19 cellular contexts compared by ENCODE assay signal in genomic region chr2:76867854-76868253, GRCh38.
DNase-seq lines count a peak whose midpoint lies in the region; ATAC-seq, FAIRE-seq and TF ChIP-seq lines count a peak whose summit lies in the region.
"Had no signal": no experiment of that assay in that cellular context is flagged by ENCODE, and none has a peak within 500 bp of the region (broad histone marks: within the 10 kb centered on the region; RNA-seq: fewer than 3 reads in every experiment).

No MANE protein-coding gene starts in this region.

- POLR2A ChIA-PET in SK-N-SH (lab: Yijun Ruan, JAX), result no interaction called here

- H3K9me3 ChIP-seq in SK-N-SH (no peaks in the 10 kb centered on the region), prostate gland (no peaks in the 10 kb centered on the region)
- H3K9me3 ChIP-seq: ascending aorta, left lung, sigmoid colon, uterus had no signal

- peak overlapping the region; percentile 9; the same call in 1 of the 2 replicates for H2AFZ ChIP-seq in SK-N-SH (ENCODE audit: low read depth)

- H3K9ac ChIP-seq in SK-N-SH, result no peak overlapping the region

- H3K36me3 ChIP-seq in SK-N-SH (replicated peaks in 1 of 2; ENCODE audit: control insufficient read depth in 1 of 2, insufficient read depth in 2 of 2, low read length in 1 of 2) (no peaks in the 10 kb centered on the region), brain microvascular endothelial cell (replicated peaks) (no peaks in the 10 kb centered on the region), prostate gland (no peaks in the 10 kb centered on the region)
- H3K36me3 ChIP-seq: ascending aorta, left lung, sigmoid colon, uterus had no signal

- peak; percentile 10 for FAIRE-seq in frontal cortex (lab: Jason Lieb, UNC)

- H3K27me3 ChIP-seq in SK-N-SH (ENCODE audit: insufficient read depth) (no peaks in the 10 kb centered on the region), brain microvascular endothelial cell (replicated peaks) (no peaks in the 10 kb centered on the region), prostate gland (replicated peaks; ENCODE audit: insufficient read depth) (no peaks in the 10 kb centered on the region)
- H3K27me3 ChIP-seq: ascending aorta, left lung, sigmoid colon, uterus had no signal

- no peak for ATAC-seq in SK-N-SH treated with all-trans-retinoic acid at 6 μM for 48 hours
- ATAC-seq: left lung had no signal

- no peaks in the 10 kb centered on the region for H3K9me2 ChIP-seq in SK-N-SH

- WGBS in SK-N-SH (ENCODE audit: low lambda C conversion rate), result 20% methylated on average over 2 of the region's 2 CpGs
- WGBS in prostate gland, result 68% methylated on average over 2 of the region's 2 CpGs

- no peak for TF ChIP-seq EP300 in SK-N-SH (IDR thresholded peaks at IDR 0.05; ENCODE audit: borderline replicate concordance in 1 of 2, low read depth in 1 of 2, low read length in 1 of 2)

- in situ Hi-C loops in brain microvascular endothelial cell (cut with HindIII; ENCODE audit: low pct_ligation_motif_present, low sequenced_read_pairs), result no loop called here

- TF ChIP-seq CTCF in SK-N-SH (IDR thresholded peaks at IDR 0.05) (no peak), brain microvascular endothelial cell (IDR thresholded peaks at IDR 0.05; ENCODE audit: low read depth, low read length, missing control alignments) (no peak), prostate gland (IDR thresholded peaks at IDR 0.05) (no peak)

- CTCF ChIA-PET in SK-N-SH (lab: Yijun Ruan, JAX), result no interaction called here

- H3K4me2 ChIP-seq in SK-N-SH, result no peak overlapping the region

- H3K79me2 ChIP-seq in SK-N-SH (ENCODE audit: insufficient read depth), result no peaks in the 10 kb centered on the region

- H3K4me3 ChIP-seq in SK-N-SH (ENCODE audit: low read depth in 2 of 2, low read length in 1 of 2), result no peak overlapping the region
- no peak overlapping the region for H3K4me3 ChIP-seq in brain microvascular endothelial cell (ENCODE audit: low read depth, low read length)
- no peak overlapping the region for H3K4me3 ChIP-seq in prostate gland
- H3K4me3 ChIP-seq: ascending aorta, left lung, sigmoid colon, uterus had no signal

- H3K27ac ChIP-seq in SK-N-SH (ENCODE audit: low read depth in 2 of 2, low read length in 1 of 2) (no peak overlapping the region; a peak in 1 of 4 replicates), brain microvascular endothelial cell (peak overlapping the region; percentile 35), prostate gland (no peak overlapping the region)
- H3K27ac ChIP-seq: ascending aorta, left lung, sigmoid colon, uterus had no signal

- no peak for TF ChIP-seq POLR2A in prostate gland (IDR thresholded peaks at IDR 0.05)

- DNase-seq in SK-N-SH (no peak), brain microvascular endothelial cell (peak; percentile 46), frontal cortex (ENCODE audit: low spot score in 2 of 2) (no peak), stromal cell of bone marrow (ENCODE audit: low read depth) (peak; percentile 52), prostate gland (ENCODE audit: low spot score) (no peak), DMS 273 (lab: John Stamatoyannopoulos, UW; ENCODE audit: unreplicated experiment) (no peak)
- DNase-seq in stimulated activated CD4-positive, alpha-beta T cell treated with anti-CD3 and anti-CD28 coated beads, Interleukin-4, amount 100 ng/mL, for 4 hours, result no peak
- DNase-seq: 8988T; activated CD4-positive, CD25-positive, alpha-beta regulatory T cell; activated gamma-delta T cell; COR-L47; effector memory CD4-positive, alpha-beta T cell; left lung; NCI-H1105; NCI-H2227 treated with DMSO at 0.1 percent for 48 hours; sigmoid colon; uterus had no signal

- H3F3A ChIP-seq in SK-N-SH (replicated peaks; ENCODE audit: insufficient read depth), result no peaks in the 10 kb centered on the region

- H4K20me1 ChIP-seq in SK-N-SH (ENCODE audit: insufficient read depth), result no peaks in the 10 kb centered on the region

- H3K4me1 ChIP-seq in SK-N-SH (ENCODE audit: control insufficient read depth in 1 of 2, insufficient read depth in 2 of 2, low read depth in 1 of 2, low read length in 1 of 2), result no peaks in the 10 kb centered on the region
- H3K4me1 ChIP-seq in prostate gland (replicated peaks), result no peaks in the 10 kb centered on the region
- H3K4me1 ChIP-seq: ascending aorta, left lung, sigmoid colon, uterus had no signal

- TF ChIP-seq RAD21 in SK-N-SH (IDR thresholded peaks at IDR 0.05; ENCODE audit: low read length), result no peak

- intact Hi-C loops in prostate gland (cut with DNase I), result no loop called here

TF ChIP-seq in SK-N-SH, 30 proteins besides CTCF, POLR2A, EP300 and RAD21 (continues in another document):
- TF ChIP-seq, protein P1, sequence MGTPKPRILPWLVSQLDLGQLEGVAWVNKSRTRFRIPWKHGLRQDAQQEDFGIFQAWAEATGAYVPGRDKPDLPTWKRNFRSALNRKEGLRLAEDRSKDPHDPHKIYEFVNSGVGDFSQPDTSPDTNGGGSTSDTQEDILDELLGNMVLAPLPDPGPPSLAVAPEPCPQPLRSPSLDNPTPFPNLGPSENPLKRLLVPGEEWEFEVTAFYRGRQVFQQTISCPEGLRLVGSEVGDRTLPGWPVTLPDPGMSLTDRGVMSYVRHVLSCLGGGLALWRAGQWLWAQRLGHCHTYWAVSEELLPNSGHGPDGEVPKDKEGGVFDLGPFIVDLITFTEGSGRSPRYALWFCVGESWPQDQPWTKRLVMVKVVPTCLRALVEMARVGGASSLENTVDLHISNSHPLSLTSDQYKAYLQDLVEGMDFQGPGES (IDR thresholded peaks at IDR 0.05; ENCODE audit: low read depth, low read length), result no peak
- TF ChIP-seq RCOR1 (IDR thresholded peaks at IDR 0.05; ENCODE audit: low read length), result no peak
- TF ChIP-seq TAF1 (IDR thresholded peaks at IDR 0.05; ENCODE audit: borderline replicate concordance, low read depth, low read length), result no peak
- TF ChIP-seq MEF2A (IDR thresholded peaks at IDR 0.05; ENCODE audit: borderline replicate concordance, low read depth), result no peak
- TF ChIP-seq PBX3 (IDR thresholded peaks at IDR 0.05), result no peak
- TF ChIP-seq GATA2 (CRISPR knock-in tag; IDR thresholded peaks at IDR 0.05), result no peak
- no peak for TF ChIP-seq TCF12 (IDR thresholded peaks at IDR 0.05)
- TF ChIP-seq FOSL2 (IDR thresholded peaks at IDR 0.05; ENCODE audit: borderline replicate concordance, low read depth), result no peak
- TF ChIP-seq POLR2AphosphoS5 (IDR thresholded peaks at IDR 0.05; ENCODE audit: low read depth, low read length), result no peak
- no peak for TF ChIP-seq YY1 (IDR thresholded peaks at IDR 0.05; ENCODE audit: low read depth)
- no peak for TF ChIP-seq SIN3A (IDR thresholded peaks at IDR 0.05; ENCODE audit: borderline replicate concordance, low read depth, low read length)

TF ChIP-seq in SK-N-SH treated with all-trans-retinoic acid at 6 μM for 48 hours, 23 proteins besides CTCF, POLR2A, EP300 and RAD21 (continues in another document):
- TF ChIP-seq OSR1 (CRISPR knock-in tag; IDR thresholded peaks at IDR 0.05) (no peak), ZNF70 (CRISPR knock-in tag; IDR thresholded peaks at IDR 0.05) (no peak), TOX (CRISPR knock-in tag; IDR thresholded peaks at IDR 0.05; ENCODE audit: borderline replicate concordance) (no peak), ISL1 (CRISPR knock-in tag; IDR thresholded peaks at IDR 0.05) (no peak), CSDC2 (CRISPR knock-in tag; IDR thresholded peaks at IDR 0.05) (no peak), ARNTL (CRISPR knock-in tag; IDR thresholded peaks at IDR 0.05; ENCODE audit: borderline replicate concordance, low read depth) (no peak)
- TF ChIP-seq, protein P2, sequence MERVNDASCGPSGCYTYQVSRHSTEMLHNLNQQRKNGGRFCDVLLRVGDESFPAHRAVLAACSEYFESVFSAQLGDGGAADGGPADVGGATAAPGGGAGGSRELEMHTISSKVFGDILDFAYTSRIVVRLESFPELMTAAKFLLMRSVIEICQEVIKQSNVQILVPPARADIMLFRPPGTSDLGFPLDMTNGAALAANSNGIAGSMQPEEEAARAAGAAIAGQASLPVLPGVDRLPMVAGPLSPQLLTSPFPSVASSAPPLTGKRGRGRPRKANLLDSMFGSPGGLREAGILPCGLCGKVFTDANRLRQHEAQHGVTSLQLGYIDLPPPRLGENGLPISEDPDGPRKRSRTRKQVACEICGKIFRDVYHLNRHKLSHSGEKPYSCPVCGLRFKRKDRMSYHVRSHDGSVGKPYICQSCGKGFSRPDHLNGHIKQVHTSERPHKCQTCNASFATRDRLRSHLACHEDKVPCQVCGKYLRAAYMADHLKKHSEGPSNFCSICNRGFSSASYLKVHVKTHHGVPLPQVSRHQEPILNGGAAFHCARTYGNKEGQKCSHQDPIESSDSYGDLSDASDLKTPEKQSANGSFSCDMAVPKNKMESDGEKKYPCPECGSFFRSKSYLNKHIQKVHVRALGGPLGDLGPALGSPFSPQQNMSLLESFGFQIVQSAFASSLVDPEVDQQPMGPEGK (CRISPR knock-in tag; IDR thresholded peaks at IDR 0.05; ENCODE audit: borderline replicate concordance), result no peak
- TF ChIP-seq, protein P3, sequence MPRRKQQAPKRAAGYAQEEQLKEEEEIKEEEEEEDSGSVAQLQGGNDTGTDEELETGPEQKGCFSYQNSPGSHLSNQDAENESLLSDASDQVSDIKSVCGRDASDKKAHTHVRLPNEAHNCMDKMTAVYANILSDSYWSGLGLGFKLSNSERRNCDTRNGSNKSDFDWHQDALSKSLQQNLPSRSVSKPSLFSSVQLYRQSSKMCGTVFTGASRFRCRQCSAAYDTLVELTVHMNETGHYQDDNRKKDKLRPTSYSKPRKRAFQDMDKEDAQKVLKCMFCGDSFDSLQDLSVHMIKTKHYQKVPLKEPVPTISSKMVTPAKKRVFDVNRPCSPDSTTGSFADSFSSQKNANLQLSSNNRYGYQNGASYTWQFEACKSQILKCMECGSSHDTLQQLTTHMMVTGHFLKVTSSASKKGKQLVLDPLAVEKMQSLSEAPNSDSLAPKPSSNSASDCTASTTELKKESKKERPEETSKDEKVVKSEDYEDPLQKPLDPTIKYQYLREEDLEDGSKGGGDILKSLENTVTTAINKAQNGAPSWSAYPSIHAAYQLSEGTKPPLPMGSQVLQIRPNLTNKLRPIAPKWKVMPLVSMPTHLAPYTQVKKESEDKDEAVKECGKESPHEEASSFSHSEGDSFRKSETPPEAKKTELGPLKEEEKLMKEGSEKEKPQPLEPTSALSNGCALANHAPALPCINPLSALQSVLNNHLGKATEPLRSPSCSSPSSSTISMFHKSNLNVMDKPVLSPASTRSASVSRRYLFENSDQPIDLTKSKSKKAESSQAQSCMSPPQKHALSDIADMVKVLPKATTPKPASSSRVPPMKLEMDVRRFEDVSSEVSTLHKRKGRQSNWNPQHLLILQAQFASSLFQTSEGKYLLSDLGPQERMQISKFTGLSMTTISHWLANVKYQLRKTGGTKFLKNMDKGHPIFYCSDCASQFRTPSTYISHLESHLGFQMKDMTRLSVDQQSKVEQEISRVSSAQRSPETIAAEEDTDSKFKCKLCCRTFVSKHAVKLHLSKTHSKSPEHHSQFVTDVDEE (CRISPR knock-in tag; IDR thresholded peaks at IDR 0.05), result no peak

Comparison
In these comparisons a context has a peak if more than half of its experiments do, and no peak if none do; other contexts are left out.
1. DNase-seq: peak in brain microvascular endothelial cell (single experiment) and stromal cell of bone marrow (single experiment); none in SK-N-SH (single experiment), frontal cortex (0 of 2), prostate gland (single experiment), stimulated activated CD4-positive, alpha-beta T cell treated with anti-CD3 and anti-CD28 coated beads, Interleukin-4, amount 100 ng/mL, for 4 hours (0 of 2) and DMS 273 (single experiment).